28 cellular contexts compared by ENCODE assay signal in genomic region chr3:19022546-19022945, GRCh38.
"Had no signal": no experiment of that assay in that cellular context is flagged by ENCODE, and none has a peak within 500 bp of the region (broad histone marks: within the 10 kb centered on the region; RNA-seq: fewer than 3 reads in every experiment).

No MANE protein-coding gene starts in this region.

- DNase-seq: colonic mucosa; cortex of kidney; dermis blood vessel endothelial cell; dorsolateral prefrontal cortex; effector CD4-positive, alpha-beta T cell; effector memory CD4-positive, alpha-beta T cell; effector memory CD8-positive, alpha-beta T cell; endodermal cell; erythroblast; esophagus squamous epithelium; foreskin fibroblast; foreskin keratinocyte; foreskin melanocyte; gastrocnemius medialis; glutamatergic neuron; head of caudate nucleus; heart left ventricle; heart right ventricle had no signal

- H3K79me2 ChIP-seq: hepatocyte had no signal

- H3K4me2 ChIP-seq: hepatocyte had no signal

- H3K9me3 ChIP-seq: colonic mucosa, esophagus muscularis mucosa, esophagus squamous epithelium, gastrocnemius medialis, gastroesophageal sphincter, heart left ventricle, heart right ventricle had no signal

- H3K36me3 ChIP-seq: colonic mucosa, esophagus muscularis mucosa, esophagus squamous epithelium, gastrocnemius medialis, gastroesophageal sphincter, heart left ventricle, heart right ventricle had no signal

- ATAC-seq: effector memory CD8-positive, alpha-beta T cell; esophagus mucosa; foreskin keratinocyte; gastrocnemius medialis; gastroesophageal sphincter; heart left ventricle; heart right ventricle had no signal

- FAIRE-seq: colon, endometrium, endothelial cell of umbilical vein, frontal cortex had no signal

- H2AFZ ChIP-seq: hepatocyte had no signal

- H3K27ac ChIP-seq: colonic mucosa, coronary artery, dorsolateral prefrontal cortex, epithelial cell of prostate, esophagus muscularis mucosa, esophagus squamous epithelium, foreskin keratinocyte, gastrocnemius medialis, gastroesophageal sphincter, heart left ventricle, heart right ventricle, hepatocyte had no signal

- H3K4me1 ChIP-seq: colonic mucosa, esophagus muscularis mucosa, esophagus squamous epithelium, foreskin keratinocyte, gastrocnemius medialis, gastroesophageal sphincter, heart left ventricle, heart right ventricle had no signal

- H3K27me3 ChIP-seq: colonic mucosa, esophagus muscularis mucosa, esophagus squamous epithelium, foreskin keratinocyte, gastrocnemius medialis, gastroesophageal sphincter, heart left ventricle, heart right ventricle, hepatocyte had no signal

- H3K4me3 ChIP-seq: colonic mucosa, coronary artery, dorsolateral prefrontal cortex, esophagus muscularis mucosa, esophagus squamous epithelium, gastrocnemius medialis, gastroesophageal sphincter, heart left ventricle, heart right ventricle, hepatocyte had no signal
